14 cellular contexts compared by ENCODE assay signal in genomic region chr3:196997311-196997710, GRCh38.
"Had no signal": no experiment of that assay in that cellular context is flagged by ENCODE, and none has a peak within 500 bp of the region (broad histone marks: within the 10 kb centered on the region; RNA-seq: fewer than 3 reads in every experiment).

No MANE protein-coding gene starts in this region.

- H3K9me3 ChIP-seq: upper lobe of left lung had no signal

- H3K9me3 Mint-ChIP-seq: activated CD4-positive, alpha-beta T cell treated with anti-CD3 and anti-CD28 coated beads, Interleukin-2, amount 10 ng/mL, durations not matched to agents 7 days and 5 days; activated naive CD4-positive, alpha-beta T cell treated with anti-CD3 and anti-CD28 coated beads, Interleukin-2, amount 50 U/mL, for 24 hours; mesothelial cell of epicardium; stimulated activated naive B cell treated with anti-CD40 and anti-IgM and Interleukin-4, amounts not matched to agents 10 μg/mL and 1 μg/mL and 100 μg/mL, for 72 hours; WTC11 had no signal

- DNase-seq: activated CD4-positive, alpha-beta T cell treated with anti-CD3 and anti-CD28 coated beads, Interleukin-2, amount 10 ng/mL, durations not matched to agents 7 days and 5 days; activated T-cell treated with anti-CD3 and anti-CD28 coated beads for 4 hours; cerebellar nuclear complex; foreskin melanocyte; stimulated activated CD4-positive, alpha-beta T cell treated with anti-CD3 and anti-CD28 coated beads, Interleukin-2, amount 100 ng/mL, for 24 hours; stimulated activated naive B cell treated with anti-CD40 and anti-IgM and Interleukin-4, amounts not matched to agents 10 μg/mL and 1 μg/mL and 100 μg/mL, for 72 hours; T-helper 17 cell; upper lobe of left lung had no signal

- H3K27ac Mint-ChIP-seq: activated CD4-positive, alpha-beta T cell treated with anti-CD3 and anti-CD28 coated beads, Interleukin-2, amount 10 ng/mL, durations not matched to agents 7 days and 5 days; activated naive CD4-positive, alpha-beta T cell treated with anti-CD3 and anti-CD28 coated beads, Interleukin-2, amount 50 U/mL, for 24 hours; stimulated activated naive B cell treated with anti-CD40 and anti-IgM and Interleukin-4, amounts not matched to agents 10 μg/mL and 1 μg/mL and 100 μg/mL, for 72 hours; T-helper 17 cell; WTC11 had no signal

- H3K4me3 ChIP-seq: upper lobe of left lung had no signal

- FAIRE-seq: endometrium had no signal

- H3K4me3 Mint-ChIP-seq: activated CD4-positive, alpha-beta T cell treated with anti-CD3 and anti-CD28 coated beads, Interleukin-2, amount 10 ng/mL, durations not matched to agents 7 days and 5 days; activated naive CD4-positive, alpha-beta T cell treated with anti-CD3 and anti-CD28 coated beads, Interleukin-2, amount 50 U/mL, for 24 hours; mesothelial cell of epicardium; stimulated activated naive B cell treated with anti-CD40 and anti-IgM and Interleukin-4, amounts not matched to agents 10 μg/mL and 1 μg/mL and 100 μg/mL, for 72 hours; T-helper 17 cell; WTC11 had no signal

- H3K36me3 ChIP-seq: upper lobe of left lung had no signal

- H3K27me3 ChIP-seq: upper lobe of left lung had no signal

- H3K36me3 Mint-ChIP-seq: activated naive CD4-positive, alpha-beta T cell treated with anti-CD3 and anti-CD28 coated beads, Interleukin-2, amount 50 U/mL, for 24 hours; brain; mesothelial cell of epicardium; WTC11 had no signal

- ATAC-seq: SK-N-SH treated with all-trans-retinoic acid at 6 μM for 48 hours; stimulated activated naive B cell treated with anti-CD40 and anti-IgM and Interleukin-4, amounts not matched to agents 10 μg/mL and 1 μg/mL and 100 μg/mL, for 72 hours; T-helper 17 cell; WTC11 had no signal

- H3K27ac ChIP-seq: upper lobe of left lung had no signal

- H3K27me3 Mint-ChIP-seq: activated CD4-positive, alpha-beta T cell treated with anti-CD3 and anti-CD28 coated beads, Interleukin-2, amount 10 ng/mL, durations not matched to agents 7 days and 5 days; activated naive CD4-positive, alpha-beta T cell treated with anti-CD3 and anti-CD28 coated beads, Interleukin-2, amount 50 U/mL, for 24 hours; brain; stimulated activated naive B cell treated with anti-CD40 and anti-IgM and Interleukin-4, amounts not matched to agents 10 μg/mL and 1 μg/mL and 100 μg/mL, for 72 hours; T-helper 17 cell had no signal
